32 cellular contexts compared by ENCODE assay signal in genomic region chr1:170395149-170395548, GRCh38.
"Had no signal": no experiment of that assay in that cellular context is flagged by ENCODE, and none has a peak within 500 bp of the region (broad histone marks: within the 10 kb centered on the region; RNA-seq: fewer than 3 reads in every experiment).

No MANE protein-coding gene starts in this region.

- H3K9me3 ChIP-seq: gastroesophageal sphincter, mucosa of descending colon, neutrophil, ovary, right lobe of liver, testis, transverse colon had no signal

- H3K27ac Mint-ChIP-seq: activated B cell treated with CpG ODN at 0.5 μM for 24 hours; activated CD8-positive, alpha-beta memory T cell treated with anti-CD3 and anti-CD28 coated beads, Interleukin-2, amount 10 ng/mL, durations not matched to agents 7 days and 5 days; activated CD8-positive, alpha-beta T cell treated with anti-CD3 and anti-CD28 coated beads, Interleukin-2, amount 10 ng/mL, durations not matched to agents 7 days and 5 days; activated naive CD4-positive, alpha-beta T cell treated with anti-CD3 and anti-CD28 coated beads, Interleukin-2, amount 50 U/mL, for 72 hours; activated T-cell treated with anti-CD3 and anti-CD28 coated beads, Interleukin-2, amount 50 U/mL, for 72 hours; brain; natural killer cell treated with Interleukin-12 subunit alpha and Interleukin-12 subunit beta and Interleukin-15 and Interleukin-18, amount 100 ng/mL, for 72 hours; progenitor cell of endocrine pancreas had no signal

- DNase-seq: activated B cell treated with CpG ODN at 0.5 μM for 24 hours; activated CD4-positive, alpha-beta T cell treated with anti-CD3 and anti-CD28 coated beads, Interleukin-2, amount 50 U/mL, for 1 hour; activated CD8-positive, alpha-beta memory T cell treated with anti-CD3 and anti-CD28 coated beads, Interleukin-2, amount 10 ng/mL, durations not matched to agents 7 days and 5 days; activated CD8-positive, alpha-beta T cell treated with anti-CD3 and anti-CD28 coated beads, Interleukin-2, amount 10 ng/mL, durations not matched to agents 7 days and 5 days; activated naive CD4-positive, alpha-beta T cell; activated T-cell treated with anti-CD3 and anti-CD28 coated beads, Interleukin-2, amount 50 U/mL, for 72 hours; adrenal gland; aorta; cerebellar nuclear complex; dorsolateral prefrontal cortex; effector memory CD4-positive, alpha-beta T cell; head of caudate nucleus; hippocampal formation; left cardiac atrium; left ventricle myocardium superior; mucosa of descending colon; ovary; right lobe of liver; stimulated activated CD4-positive, alpha-beta T cell treated with anti-CD3 and anti-CD28 coated beads, Interleukin-12 subunit alpha, Interleukin-12 subunit beta, amount 100 ng/mL, for 4 hours; stimulated activated CD4-positive, alpha-beta T cell treated with anti-CD3 and anti-CD28 coated beads, Interleukin-4, amount 100 ng/mL, for 1 hour; stimulated activated naive CD8-positive, alpha-beta T cell treated with anti-CD3 and anti-CD28 coated beads, Interleukin-15, Interleukin-2, amounts not matched to agents 100 U/mL and 50 U/mL, for 24 hours; testis; transverse colon had no signal

- H3K27ac ChIP-seq: adrenal gland, cardiac muscle cell, coronary artery, dorsolateral prefrontal cortex, gastroesophageal sphincter, neutrophil, ovary, right lobe of liver, testis, transverse colon had no signal

- H3K36me3 Mint-ChIP-seq: activated CD8-positive, alpha-beta memory T cell treated with anti-CD3 and anti-CD28 coated beads, Interleukin-2, amount 10 ng/mL, durations not matched to agents 7 days and 5 days; activated naive CD4-positive, alpha-beta T cell treated with anti-CD3 and anti-CD28 coated beads, Interleukin-2, amount 50 U/mL, for 72 hours; brain had no signal

- H3K27me3 ChIP-seq: adrenal gland, cardiac muscle cell, gastroesophageal sphincter, neutrophil, ovary, right lobe of liver, testis had no signal

- H3K4me3 Mint-ChIP-seq: activated B cell treated with CpG ODN at 0.5 μM for 24 hours; activated CD8-positive, alpha-beta memory T cell treated with anti-CD3 and anti-CD28 coated beads, Interleukin-2, amount 10 ng/mL, durations not matched to agents 7 days and 5 days; activated CD8-positive, alpha-beta T cell treated with anti-CD3 and anti-CD28 coated beads, Interleukin-2, amount 10 ng/mL, durations not matched to agents 7 days and 5 days; activated T-cell treated with anti-CD3 and anti-CD28 coated beads, Interleukin-2, amount 50 U/mL, for 72 hours; brain; natural killer cell treated with Interleukin-12 subunit alpha and Interleukin-12 subunit beta and Interleukin-15 and Interleukin-18, amount 100 ng/mL, for 72 hours had no signal

- H3K36me3 ChIP-seq: adrenal gland, cardiac muscle cell, gastroesophageal sphincter, neutrophil, ovary, right lobe of liver, transverse colon had no signal

- H3K4me3 ChIP-seq: adrenal gland, cardiac muscle cell, coronary artery, dorsolateral prefrontal cortex, gastroesophageal sphincter, mucosa of descending colon, ovary, right lobe of liver, testis, transverse colon had no signal

- ATAC-seq: activated CD8-positive, alpha-beta memory T cell treated with anti-CD3 and anti-CD28 coated beads, Interleukin-2, amount 10 ng/mL, durations not matched to agents 7 days and 5 days; activated CD8-positive, alpha-beta T cell treated with anti-CD3 and anti-CD28 coated beads, Interleukin-2, amount 10 ng/mL, durations not matched to agents 7 days and 5 days; activated naive CD4-positive, alpha-beta T cell treated with anti-CD3 and anti-CD28 coated beads, Interleukin-2, amount 50 U/mL, for 72 hours; activated T-cell treated with anti-CD3 and anti-CD28 coated beads, Interleukin-2, amount 50 U/mL, for 72 hours; gastroesophageal sphincter; left cardiac atrium; left ventricle myocardium superior; mucosa of descending colon; natural killer cell treated with Interleukin-12 subunit alpha and Interleukin-12 subunit beta and Interleukin-15 and Interleukin-18, amount 100 ng/mL, for 72 hours; right lobe of liver; stimulated activated naive CD8-positive, alpha-beta T cell treated with anti-CD3 and anti-CD28 coated beads, Interleukin-15, Interleukin-2, amounts not matched to agents 100 U/mL and 50 U/mL, for 24 hours had no signal

- H3K27me3 Mint-ChIP-seq: progenitor cell of endocrine pancreas had no signal

- H3K4me1 Mint-ChIP-seq: activated B cell treated with CpG ODN at 0.5 μM for 24 hours; activated CD8-positive, alpha-beta memory T cell treated with anti-CD3 and anti-CD28 coated beads, Interleukin-2, amount 10 ng/mL, durations not matched to agents 7 days and 5 days; brain had no signal

- H3K4me1 ChIP-seq: adrenal gland, gastroesophageal sphincter, right lobe of liver, testis, transverse colon had no signal

- FAIRE-seq: keratinocyte had no signal
